8 cellular contexts compared by ENCODE assay signal in the genomic region with DNA sequence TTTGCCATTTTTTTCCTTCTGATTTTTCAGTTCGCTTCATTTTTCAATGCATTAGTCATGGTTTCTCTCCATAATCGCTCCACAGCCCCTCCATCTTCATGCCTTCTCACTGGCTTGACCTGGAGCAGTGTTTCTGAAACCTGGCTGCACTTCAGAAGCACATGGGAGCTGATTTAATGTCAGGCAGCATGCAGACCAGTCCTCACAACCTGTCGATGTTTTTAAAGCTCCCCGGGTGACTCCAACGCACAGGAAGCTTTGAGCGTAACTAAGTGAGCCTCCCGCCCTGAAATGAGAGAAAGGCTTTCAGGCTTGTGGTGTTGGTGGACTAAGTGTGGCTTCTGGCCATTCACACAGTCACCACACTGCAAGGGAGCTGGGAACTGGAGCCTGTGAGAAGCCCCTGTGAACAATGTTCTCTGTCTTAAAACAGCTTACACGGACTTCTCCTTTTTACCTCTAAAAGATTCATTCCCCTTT. TPM values are rescaled to one million over a fixed set of nuclear protein-coding genes. Genes with fewer than 3 reads are reported as not detected.
DNase-seq lines count a peak whose midpoint lies in the region; TF ChIP-seq lines count a peak whose summit lies in the region.

No MANE protein-coding gene starts in this region.

- peak overlapping the region in 1 of 11 experiments; percentile 37; a peak in 2 of 22 replicates for H3K9ac ChIP-seq in BLaER1 treated with 17β-estradiol and CSF1 and Interleukin-3, amounts not matched to agents 10 nM and 100 nM

- H3K9me3 ChIP-seq in BLaER1 treated with 17β-estradiol and CSF1 and Interleukin-3, amounts not matched to agents 10 nM and 100 nM (replicated peaks in 1 of 11), result no peaks in the 10 kb centered on the region
- H3K9me3 ChIP-seq in WERI-Rb-1 (ENCODE audit: severe bottlenecking), result no peaks in the 10 kb centered on the region

- CTCF ChIA-PET in RWPE1 (lab: Yijun Ruan, JAX), result interaction anchor here (0.6 to 0.7 kb wide), 2 partner anchors 169 to 219 kb away, joined by 3 read pairs; no protein-coding TSS in a partner anchor

- H3K27ac Mint-ChIP-seq in activated T-helper 1 cell treated with anti-CD3 and anti-CD28 coated beads, Interleukin-12 subunit alpha, Interleukin-12 subunit beta, Interleukin-2, Interleukin-4 antibody, amounts not matched to agents 30 ng/mL and 10 ng/mL and 1 ng/mL, durations not matched to agents 14 hours and 24 hours and 36 hours, result no peak overlapping the region

- no peak overlapping the region for H3K4me3 ChIP-seq in BLaER1 treated with 17β-estradiol and CSF1 and Interleukin-3, amounts not matched to agents 10 nM and 100 nM
- H3K4me3 ChIP-seq in HFF-Myc (replicated peaks; ENCODE audit: low read depth, low read length) (peak overlapping the region; percentile 11; the same call in 1 of the 2 replicates), WERI-Rb-1 (ENCODE audit: low read depth, low read length) (peak overlapping the region; percentile 3; the same call in 1 of the 2 replicates)

- H3K4me2 ChIP-seq in BLaER1 treated with 17β-estradiol and CSF1 and Interleukin-3, amounts not matched to agents 10 nM and 100 nM, result peak overlapping the region in 9 of 11 experiments; percentile 1 to 44 (median 9); a peak in 7 of 22 replicates

- no peaks in the 10 kb centered on the region for H3K9me3 Mint-ChIP-seq in activated T-helper 1 cell treated with anti-CD3 and anti-CD28 coated beads, Interleukin-12 subunit alpha, Interleukin-12 subunit beta, Interleukin-2, Interleukin-4 antibody, amounts not matched to agents 30 ng/mL and 10 ng/mL and 1 ng/mL, durations not matched to agents 14 hours and 24 hours and 36 hours

- H3K27ac ChIP-seq in BLaER1 treated with 17β-estradiol and CSF1 and Interleukin-3, amounts not matched to agents 10 nM and 100 nM, result no peak overlapping the region
- peak overlapping the region; percentile 55 for H3K27ac ChIP-seq in WERI-Rb-1
- H3K27ac ChIP-seq in RWPE1, result no peak overlapping the region

- TF ChIP-seq CTCF in HFF-Myc (IDR thresholded peaks at IDR 0.05; ENCODE audit: low read depth, low read length, missing control alignments), result no peak
- TF ChIP-seq CTCF in WERI-Rb-1 (IDR thresholded peaks at IDR 0.05; ENCODE audit: low read depth, low read length), result no peak
- TF ChIP-seq CTCF in RWPE1 (conservative IDR thresholded peaks at IDR 0.05; ENCODE audit: low read depth), result no peak

- H3K4me3 Mint-ChIP-seq in activated T-helper 1 cell treated with anti-CD3 and anti-CD28 coated beads, Interleukin-12 subunit alpha, Interleukin-12 subunit beta, Interleukin-2, Interleukin-4 antibody, amounts not matched to agents 30 ng/mL and 10 ng/mL and 1 ng/mL, durations not matched to agents 14 hours and 24 hours and 36 hours, result no peak overlapping the region

- peaks cover 5 to 19% (median 15%) of the 10 kb centered on the region in 11 experiments; a peak in 21 of 22 replicates for H3K36me3 ChIP-seq in BLaER1 treated with 17β-estradiol and CSF1 and Interleukin-3, amounts not matched to agents 10 nM and 100 nM
- no peaks in the 10 kb centered on the region for H3K36me3 ChIP-seq in WERI-Rb-1

- H3K4me1 Mint-ChIP-seq in activated T-helper 1 cell treated with anti-CD3 and anti-CD28 coated beads, Interleukin-12 subunit alpha, Interleukin-12 subunit beta, Interleukin-2, Interleukin-4 antibody, amounts not matched to agents 30 ng/mL and 10 ng/mL and 1 ng/mL, durations not matched to agents 14 hours and 24 hours and 36 hours (ENCODE audit: low read depth), result no peaks in the 10 kb centered on the region

- H3K27me3 Mint-ChIP-seq in activated T-helper 1 cell treated with anti-CD3 and anti-CD28 coated beads, Interleukin-12 subunit alpha, Interleukin-12 subunit beta, Interleukin-2, Interleukin-4 antibody, amounts not matched to agents 30 ng/mL and 10 ng/mL and 1 ng/mL, durations not matched to agents 14 hours and 24 hours and 36 hours (ENCODE audit: insufficient read depth), result peaks cover 6% of the 10 kb centered on the region

- H3K36me3 Mint-ChIP-seq in activated T-helper 1 cell treated with anti-CD3 and anti-CD28 coated beads, Interleukin-12 subunit alpha, Interleukin-12 subunit beta, Interleukin-2, Interleukin-4 antibody, amounts not matched to agents 30 ng/mL and 10 ng/mL and 1 ng/mL, durations not matched to agents 14 hours and 24 hours and 36 hours (ENCODE audit: low read depth), result no peaks in the 10 kb centered on the region

- H3K4me1 ChIP-seq in BLaER1 treated with 17β-estradiol and CSF1 and Interleukin-3, amounts not matched to agents 10 nM and 100 nM, result peaks cover 0 to 11% (median 8%) of the 10 kb centered on the region in 10 experiments; a peak in 14 of 20 replicates

- intact Hi-C loops in activated T-helper 1 cell treated with anti-CD3 and anti-CD28 coated beads, Interleukin-12 subunit alpha, Interleukin-12 subunit beta, Interleukin-2, Interleukin-4 antibody, amounts not matched to agents 30 ng/mL and 10 ng/mL and 1 ng/mL, durations not matched to agents 14 hours and 24 hours and 36 hours (cut with micrococcal nuclease), result no loop called here

- no peaks in the 10 kb centered on the region for H3K27me3 ChIP-seq in BLaER1 treated with 17β-estradiol and CSF1 and Interleukin-3, amounts not matched to agents 10 nM and 100 nM
- H3K27me3 ChIP-seq in WERI-Rb-1 (ENCODE audit: insufficient read depth, low read depth, severe bottlenecking), result no peaks in the 10 kb centered on the region

- H4K20me1 ChIP-seq in BLaER1 treated with 17β-estradiol and CSF1 and Interleukin-3, amounts not matched to agents 10 nM and 100 nM, result no peaks in the 10 kb centered on the region

- DNase-seq in HFF-Myc (ENCODE audit: extremely low read depth, low read depth) (no peak), WERI-Rb-1 (peak; percentile 61), kidney glomerular epithelial cell (lab: John Stamatoyannopoulos, UW) (peak; percentile 14), NCI-H446 treated with DMSO at 0.1 percent for 48 hours (lab: John Stamatoyannopoulos, UW) (no peak), RWPE1 (ENCODE audit: low spot score) (no peak), ureter (ENCODE audit: low spot score) (no peak)
- DNase-seq in activated T-helper 1 cell treated with anti-CD3 and anti-CD28 coated beads, Interleukin-12 subunit alpha, Interleukin-12 subunit beta, Interleukin-2, Interleukin-4 antibody, amounts not matched to agents 30 ng/mL and 10 ng/mL and 1 ng/mL, durations not matched to agents 14 hours and 24 hours and 36 hours (ENCODE audit: low spot score), result no peak

- POLR2A ChIA-PET in RWPE1 (lab: Yijun Ruan, JAX; ENCODE audit: low non-redundant PET), result interaction anchor here (0.5 kb wide), 1 partner anchor 19 kb away, joined by 4 read pairs; no protein-coding TSS in a partner anchor

RNA-seq across cellular contexts. Expression of a gene that starts 16.8 kb away (rescaled TPM):
- total RNA-seq in activated T-helper 1 cell treated with anti-CD3 and anti-CD28 coated beads, Interleukin-12 subunit alpha, Interleukin-12 subunit beta, Interleukin-2, Interleukin-4 antibody, amounts not matched to agents 30 ng/mL and 10 ng/mL and 1 ng/mL, durations not matched to agents 14 hours and 24 hours and 36 hours, result 67.5 and 69.2 TPM in 2 replicates
- total RNA-seq in ureter, result 56.3 TPM

RNA-seq across cellular contexts. Expression of a gene that starts 31.7 kb away (rescaled TPM):
- 9.6 and 10.0 TPM in 2 replicates for total RNA-seq in activated T-helper 1 cell treated with anti-CD3 and anti-CD28 coated beads, Interleukin-12 subunit alpha, Interleukin-12 subunit beta, Interleukin-2, Interleukin-4 antibody, amounts not matched to agents 30 ng/mL and 10 ng/mL and 1 ng/mL, durations not matched to agents 14 hours and 24 hours and 36 hours
- total RNA-seq in ureter, result 12.4 TPM

RNA-seq across cellular contexts. Expression of a gene that starts 31.9 kb away (rescaled TPM):
- 34.9 and 37.8 TPM in 2 replicates for total RNA-seq in activated T-helper 1 cell treated with anti-CD3 and anti-CD28 coated beads, Interleukin-12 subunit alpha, Interleukin-12 subunit beta, Interleukin-2, Interleukin-4 antibody, amounts not matched to agents 30 ng/mL and 10 ng/mL and 1 ng/mL, durations not matched to agents 14 hours and 24 hours and 36 hours
- total RNA-seq in ureter, result 26.1 TPM

RNA-seq across cellular contexts. Expression of a gene that starts 37.7 kb away (rescaled TPM):
- 0.31 and 0.34 TPM in 2 replicates for total RNA-seq in activated T-helper 1 cell treated with anti-CD3 and anti-CD28 coated beads, Interleukin-12 subunit alpha, Interleukin-12 subunit beta, Interleukin-2, Interleukin-4 antibody, amounts not matched to agents 30 ng/mL and 10 ng/mL and 1 ng/mL, durations not matched to agents 14 hours and 24 hours and 36 hours
- 1.8 TPM for total RNA-seq in ureter

Comparison
In these comparisons a context has a peak if more than half of its experiments do, and no peak if none do; other contexts are left out.
1. H3K4me3 ChIP-seq: peak in HFF-Myc (single experiment) and WERI-Rb-1 (single experiment); none in BLaER1 treated with 17β-estradiol and CSF1 and Interleukin-3, amounts not matched to agents 10 nM and 100 nM (0 of 10).
2. DNase-seq: peak in WERI-Rb-1 (single experiment) and kidney glomerular epithelial cell (single experiment); none in HFF-Myc (single experiment), NCI-H446 treated with DMSO at 0.1 percent for 48 hours (single experiment), activated T-helper 1 cell treated with anti-CD3 and anti-CD28 coated beads, Interleukin-12 subunit alpha, Interleukin-12 subunit beta, Interleukin-2, Interleukin-4 antibody, amounts not matched to agents 30 ng/mL and 10 ng/mL and 1 ng/mL, durations not matched to agents 14 hours and 24 hours and 36 hours (single experiment), RWPE1 (single experiment) and ureter (single experiment).